ENCODE assay signal across 25 cellular contexts in genomic region chr3:124982855-124983254, GRCh38. TPM values are rescaled to one million over a fixed set of nuclear protein-coding genes. Genes with fewer than 3 reads are reported as not detected.
"Had no signal": no experiment of that assay in that cellular context is flagged by ENCODE, and none has a peak within 500 bp of the region (broad histone marks: within the 10 kb centered on the region; RNA-seq: fewer than 3 reads in every experiment).

No MANE protein-coding gene starts in this region.

- H3K27me3 ChIP-seq: neural progenitor cell, stomach, suprapubic skin, tibial nerve, uterus had no signal

- H3K36me3 ChIP-seq: neural progenitor cell, uterus had no signal

- H3K4me2 ChIP-seq: neural progenitor cell had no signal

- H3K4me1 ChIP-seq: neural progenitor cell, uterus had no signal

- H3K27me3 Mint-ChIP-seq: activated CD4-positive, alpha-beta memory T cell treated with anti-CD3 and anti-CD28 coated beads for 36 hours; activated naive CD4-positive, alpha-beta T cell treated with anti-CD3 and anti-CD28 coated beads, Interleukin-2, amount 10 ng/mL, durations not matched to agents 7 days and 5 days; activated naive CD8-positive, alpha-beta T cell treated with anti-CD3 and anti-CD28 coated beads, Interleukin-2, amount 50 U/mL, for 24 hours; naive thymus-derived CD4-positive, alpha-beta T cell had no signal

- H3K9me3 ChIP-seq: stomach, suprapubic skin, tibial nerve, uterus had no signal

- H3K9ac ChIP-seq: neural progenitor cell had no signal

- DNase-seq: activated CD4-positive, alpha-beta memory T cell treated with anti-CD3 and anti-CD28 coated beads for 36 hours; activated CD4-positive, alpha-beta T cell treated with anti-CD3 and anti-CD28 coated beads for 4 hours; activated CD4-positive, CD25-positive, alpha-beta regulatory T cell; activated effector memory CD4-positive, alpha-beta T cell treated with Interleukin-2 at 50 U/mL for 16 hours; activated naive CD4-positive, alpha-beta T cell treated with anti-CD3 and anti-CD28 coated beads, Interleukin-2, amount 10 ng/mL, durations not matched to agents 7 days and 5 days; activated naive CD8-positive, alpha-beta T cell treated with anti-CD3 and anti-CD28 coated beads, Interleukin-2, amount 50 U/mL, for 24 hours; activated T-cell treated with anti-CD3 and anti-CD28 coated beads, Interleukin-2, amount 50 U/mL, for 72 hours; cortex of kidney; effector CD8-positive, alpha-beta T cell; glutamatergic neuron; hippocampal formation; left ventricle myocardium superior; mesenchymal stem cell; naive thymus-derived CD4-positive, alpha-beta T cell; retina; stimulated activated CD4-positive, alpha-beta T cell treated with anti-CD3 and anti-CD28 coated beads, Interleukin-4, amount 100 ng/mL, for 24 hours; stomach; uterus had no signal

- H3K27ac Mint-ChIP-seq: activated CD4-positive, alpha-beta memory T cell treated with anti-CD3 and anti-CD28 coated beads for 36 hours; activated naive CD4-positive, alpha-beta T cell treated with anti-CD3 and anti-CD28 coated beads, Interleukin-2, amount 10 ng/mL, durations not matched to agents 7 days and 5 days; activated naive CD8-positive, alpha-beta T cell treated with anti-CD3 and anti-CD28 coated beads, Interleukin-2, amount 50 U/mL, for 24 hours; activated T-cell treated with anti-CD3 and anti-CD28 coated beads, Interleukin-2, amount 50 U/mL, for 72 hours; neural progenitor cell; T-helper 1 cell treated with Interleukin-12 subunit alpha and Interleukin-12 subunit beta and Interleukin-4 antibody, amounts not matched to agents 30 μg/mL and 1 μg/mL, for 36 hours had no signal

- ATAC-seq: activated naive CD8-positive, alpha-beta T cell treated with anti-CD3 and anti-CD28 coated beads, Interleukin-2, amount 50 U/mL, for 24 hours; activated T-cell treated with anti-CD3 and anti-CD28 coated beads, Interleukin-2, amount 50 U/mL, for 72 hours; esophagus mucosa; left ventricle myocardium superior; naive thymus-derived CD4-positive, alpha-beta T cell had no signal

- H3K27ac ChIP-seq: neural progenitor cell, suprapubic skin, tibial nerve, uterus had no signal

- H3K4me3 Mint-ChIP-seq: activated CD4-positive, alpha-beta memory T cell treated with anti-CD3 and anti-CD28 coated beads for 36 hours; activated naive CD4-positive, alpha-beta T cell treated with anti-CD3 and anti-CD28 coated beads, Interleukin-2, amount 10 ng/mL, durations not matched to agents 7 days and 5 days; activated naive CD8-positive, alpha-beta T cell treated with anti-CD3 and anti-CD28 coated beads, Interleukin-2, amount 50 U/mL, for 24 hours; activated T-cell treated with anti-CD3 and anti-CD28 coated beads, Interleukin-2, amount 50 U/mL, for 72 hours; naive thymus-derived CD4-positive, alpha-beta T cell; neural progenitor cell; T-helper 1 cell treated with Interleukin-12 subunit alpha and Interleukin-12 subunit beta and Interleukin-4 antibody, amounts not matched to agents 30 μg/mL and 1 μg/mL, for 36 hours had no signal

- H3K4me3 ChIP-seq: neural progenitor cell, stomach, suprapubic skin, tibial nerve, uterus had no signal

- H3K9me3 Mint-ChIP-seq: activated CD4-positive, alpha-beta memory T cell treated with anti-CD3 and anti-CD28 coated beads for 36 hours; activated naive CD4-positive, alpha-beta T cell treated with anti-CD3 and anti-CD28 coated beads, Interleukin-2, amount 10 ng/mL, durations not matched to agents 7 days and 5 days; activated naive CD8-positive, alpha-beta T cell treated with anti-CD3 and anti-CD28 coated beads, Interleukin-2, amount 50 U/mL, for 24 hours; activated T-cell treated with anti-CD3 and anti-CD28 coated beads, Interleukin-2, amount 50 U/mL, for 72 hours; naive thymus-derived CD4-positive, alpha-beta T cell; neural progenitor cell; T-helper 1 cell treated with Interleukin-12 subunit alpha and Interleukin-12 subunit beta and Interleukin-4 antibody, amounts not matched to agents 30 μg/mL and 1 μg/mL, for 36 hours had no signal

- H3K4me1 Mint-ChIP-seq: activated naive CD8-positive, alpha-beta T cell treated with anti-CD3 and anti-CD28 coated beads, Interleukin-2, amount 50 U/mL, for 24 hours had no signal

RNA-seq across cellular contexts. Expression of gene MUC13, which starts 48.3 kb away (rescaled TPM):
- total RNA-seq: activated CD4-positive, alpha-beta memory T cell treated with anti-CD3 and anti-CD28 coated beads for 36 hours; activated T-cell treated with anti-CD3 and anti-CD28 coated beads, Interleukin-2, amount 50 U/mL, for 72 hours; esophagus mucosa; frontal cortex; left ventricle myocardium superior; naive thymus-derived CD4-positive, alpha-beta T cell; omental fat pad; tibial nerve had no signal
